In the genomic region with DNA sequence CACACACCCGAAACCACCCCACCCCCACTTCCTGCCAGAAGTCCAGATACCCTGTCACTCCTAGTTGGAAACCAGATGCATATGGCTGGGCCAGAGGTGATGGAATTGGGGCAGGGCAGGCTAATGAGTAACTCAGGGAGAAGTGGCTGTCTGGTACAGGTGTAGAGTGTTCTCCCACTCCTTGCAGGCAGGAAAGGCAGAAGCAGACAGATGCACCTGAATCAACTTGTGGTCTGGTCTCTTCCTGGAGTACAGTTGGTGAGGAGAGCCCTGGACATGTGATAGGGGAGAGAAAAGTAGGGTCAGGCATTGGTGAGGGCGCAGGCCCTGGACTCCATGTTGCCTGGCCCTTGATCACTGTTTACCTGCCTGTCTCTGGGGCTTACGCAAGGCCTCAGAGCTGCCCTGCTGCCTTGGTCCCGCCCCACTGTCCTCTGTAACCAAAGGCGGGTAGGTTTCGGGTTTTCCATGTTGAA, we compare ENCODE assay signal across 1 cellular context.
TF ChIP-seq lines count a peak whose summit lies in the region.

No MANE protein-coding gene starts in this region.

TF ChIP-seq in HepG2, 621 proteins besides CTCF, POLR2A, EP300 and RAD21 (continued from another document and continues in another):
- TF ChIP-seq KLF13 (CRISPR knock-in tag; IDR thresholded peaks at IDR 0.05) (0 out of 2 replicates have a peak, but pooled peaks have one; percentile 45), ARNT2 (CRISPR knock-in tag; IDR thresholded peaks at IDR 0.05; ENCODE audit: low read depth) (peak; percentile 48), MIER3 (CRISPR knock-in tag; IDR thresholded peaks at IDR 0.05; ENCODE audit: borderline replicate concordance) (no peak), SP5 (CRISPR knock-in tag; IDR thresholded peaks at IDR 0.05; ENCODE audit: borderline replicate concordance, low read depth) (peak; percentile 89), TBX2 (CRISPR knock-in tag; IDR thresholded peaks at IDR 0.05; ENCODE audit: borderline replicate concordance) (peak; percentile 86), ESRRA (CRISPR knock-in tag; IDR thresholded peaks at IDR 0.05; ENCODE audit: low read depth) (peak; percentile 41; the same call in 1 of the 2 replicates), HOXA3 (CRISPR knock-in tag; IDR thresholded peaks at IDR 0.05) (peak; percentile 91), ZNF180 (CRISPR knock-in tag; IDR thresholded peaks at IDR 0.05; ENCODE audit: borderline replicate concordance, low read depth) (no peak), ZNF335 (CRISPR knock-in tag; IDR thresholded peaks at IDR 0.05) (peak; percentile 87), GATAD2A (CRISPR knock-in tag; IDR thresholded peaks at IDR 0.05) (peak; percentile 58; the same call in 1 of the 2 replicates), ZNF326 (CRISPR knock-in tag; IDR thresholded peaks at IDR 0.05; ENCODE audit: borderline replicate concordance) (no peak), ZNF607 (CRISPR knock-in tag; IDR thresholded peaks at IDR 0.05; ENCODE audit: borderline replicate concordance) (peak; percentile 42; the same call in 1 of the 2 replicates), ZNF709 (CRISPR knock-in tag; IDR thresholded peaks at IDR 0.05) (0 out of 2 replicates have a peak, but pooled peaks have one; percentile 49), MEIS1 (CRISPR knock-in tag; IDR thresholded peaks at IDR 0.05; ENCODE audit: borderline replicate concordance) (peak; percentile 83; the same call in 1 of the 2 replicates), MYC (CRISPR knock-in tag; IDR thresholded peaks at IDR 0.05; ENCODE audit: borderline replicate concordance) (peak; percentile 61; the same call in 1 of the 2 replicates), MXI1 (IDR thresholded peaks at IDR 0.05; ENCODE audit: borderline replicate concordance, low read depth, low read length) (peak; percentile 21; the same call in 1 of the 3 replicates), JUN (CRISPR knock-in tag; IDR thresholded peaks at IDR 0.05) (no peak), RXRA (CRISPR knock-in tag; IDR thresholded peaks at IDR 0.05) (0 out of 2 replicates have a peak, but pooled peaks have one; percentile 26), ZNF550 (CRISPR knock-in tag; IDR thresholded peaks at IDR 0.05; ENCODE audit: borderline replicate concordance) (no peak), POLR2G (IDR thresholded peaks at IDR 0.05; ENCODE audit: low read depth, low read length) (no peak), ZNF761 (CRISPR knock-in tag; conservative IDR thresholded peaks at IDR 0.05) (0 out of 2 replicates have a peak, but pooled peaks have one; percentile 20), RCOR2 (CRISPR knock-in tag; IDR thresholded peaks at IDR 0.05) (peak; percentile 11; the same call in 1 of the 2 replicates), RXRB (CRISPR knock-in tag; IDR thresholded peaks at IDR 0.05; ENCODE audit: borderline replicate concordance) (0 out of 2 replicates have a peak, but pooled peaks have one; percentile 46), ZNF430 (CRISPR knock-in tag; IDR thresholded peaks at IDR 0.05) (0 out of 2 replicates have a peak, but pooled peaks have one; percentile 43), NCOA1 (CRISPR knock-in tag; IDR thresholded peaks at IDR 0.05) (0 out of 2 replicates have a peak, but pooled peaks have one; percentile 63), TMF1 (CRISPR knock-in tag; IDR thresholded peaks at IDR 0.05; ENCODE audit: low read depth) (no peak)
- TF ChIP-seq, protein P1, sequence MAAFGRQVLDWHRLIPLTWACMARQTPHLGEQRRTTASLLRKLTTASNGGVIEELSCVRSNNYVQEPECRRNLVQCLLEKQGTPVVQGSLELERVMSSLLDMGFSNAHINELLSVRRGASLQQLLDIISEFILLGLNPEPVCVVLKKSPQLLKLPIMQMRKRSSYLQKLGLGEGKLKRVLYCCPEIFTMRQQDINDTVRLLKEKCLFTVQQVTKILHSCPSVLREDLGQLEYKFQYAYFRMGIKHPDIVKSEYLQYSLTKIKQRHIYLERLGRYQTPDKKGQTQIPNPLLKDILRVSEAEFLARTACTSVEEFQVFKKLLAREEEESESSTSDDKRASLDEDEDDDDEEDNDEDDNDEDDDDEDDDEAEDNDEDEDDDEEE (CRISPR knock-in tag; IDR thresholded peaks at IDR 0.05): no peak
- TF ChIP-seq, protein P2, sequence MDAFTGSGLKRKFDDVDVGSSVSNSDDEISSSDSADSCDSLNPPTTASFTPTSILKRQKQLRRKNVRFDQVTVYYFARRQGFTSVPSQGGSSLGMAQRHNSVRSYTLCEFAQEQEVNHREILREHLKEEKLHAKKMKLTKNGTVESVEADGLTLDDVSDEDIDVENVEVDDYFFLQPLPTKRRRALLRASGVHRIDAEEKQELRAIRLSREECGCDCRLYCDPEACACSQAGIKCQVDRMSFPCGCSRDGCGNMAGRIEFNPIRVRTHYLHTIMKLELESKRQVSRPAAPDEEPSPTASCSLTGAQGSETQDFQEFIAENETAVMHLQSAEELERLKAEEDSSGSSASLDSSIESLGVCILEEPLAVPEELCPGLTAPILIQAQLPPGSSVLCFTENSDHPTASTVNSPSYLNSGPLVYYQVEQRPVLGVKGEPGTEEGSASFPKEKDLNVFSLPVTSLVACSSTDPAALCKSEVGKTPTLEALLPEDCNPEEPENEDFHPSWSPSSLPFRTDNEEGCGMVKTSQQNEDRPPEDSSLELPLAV (CRISPR knock-in tag; conservative IDR thresholded peaks at IDR 0.05; ENCODE audit: low read depth): no peak
- TF ChIP-seq, protein P3, sequence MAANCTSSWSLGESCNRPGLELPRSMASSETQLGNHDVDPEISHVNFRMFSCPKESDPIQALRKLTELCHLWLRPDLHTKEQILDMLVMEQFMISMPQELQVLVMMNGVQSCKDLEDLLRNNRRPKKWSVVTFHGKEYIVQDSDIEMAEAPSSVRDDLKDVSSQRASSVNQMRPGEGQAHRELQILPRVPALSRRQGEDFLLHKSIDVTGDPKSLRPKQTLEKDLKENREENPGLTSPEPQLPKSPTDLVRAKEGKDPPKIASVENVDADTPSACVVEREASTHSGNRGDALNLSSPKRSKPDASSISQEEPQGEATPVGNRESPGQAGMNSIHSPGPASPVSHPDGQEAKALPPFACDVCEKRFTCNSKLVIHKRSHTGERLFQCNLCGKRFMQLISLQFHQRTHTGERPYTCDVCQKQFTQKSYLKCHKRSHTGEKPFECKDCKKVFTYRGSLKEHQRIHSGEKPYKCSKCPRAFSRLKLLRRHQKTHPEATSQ (CRISPR knock-in tag; IDR thresholded peaks at IDR 0.05; ENCODE audit: borderline replicate concordance): 0 out of 2 replicates have a peak, but pooled peaks have one; percentile 54
- TF ChIP-seq, protein P4, sequence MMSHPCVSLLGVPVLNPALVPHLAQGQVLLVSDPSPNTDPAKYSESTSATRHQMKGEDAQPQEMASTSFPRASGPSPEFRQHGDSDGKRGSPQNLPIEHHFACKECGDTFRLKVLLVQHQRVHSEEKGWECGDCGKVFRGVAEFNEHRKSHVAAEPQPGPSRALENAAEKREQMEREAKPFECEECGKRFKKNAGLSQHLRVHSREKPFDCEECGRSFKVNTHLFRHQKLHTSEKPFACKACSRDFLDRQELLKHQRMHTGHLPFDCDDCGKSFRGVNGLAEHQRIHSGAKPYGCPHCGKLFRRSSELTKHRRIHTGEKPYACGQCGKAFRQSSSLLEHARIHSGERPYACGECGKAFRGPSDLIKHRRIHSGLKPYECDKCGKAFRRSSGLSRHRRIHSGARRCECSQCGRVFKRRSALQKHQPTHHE (CRISPR knock-in tag; IDR thresholded peaks at IDR 0.05; ENCODE audit: borderline replicate concordance): peak; percentile 52; the same call in 1 of the 2 replicates
- TF ChIP-seq, protein P5, sequence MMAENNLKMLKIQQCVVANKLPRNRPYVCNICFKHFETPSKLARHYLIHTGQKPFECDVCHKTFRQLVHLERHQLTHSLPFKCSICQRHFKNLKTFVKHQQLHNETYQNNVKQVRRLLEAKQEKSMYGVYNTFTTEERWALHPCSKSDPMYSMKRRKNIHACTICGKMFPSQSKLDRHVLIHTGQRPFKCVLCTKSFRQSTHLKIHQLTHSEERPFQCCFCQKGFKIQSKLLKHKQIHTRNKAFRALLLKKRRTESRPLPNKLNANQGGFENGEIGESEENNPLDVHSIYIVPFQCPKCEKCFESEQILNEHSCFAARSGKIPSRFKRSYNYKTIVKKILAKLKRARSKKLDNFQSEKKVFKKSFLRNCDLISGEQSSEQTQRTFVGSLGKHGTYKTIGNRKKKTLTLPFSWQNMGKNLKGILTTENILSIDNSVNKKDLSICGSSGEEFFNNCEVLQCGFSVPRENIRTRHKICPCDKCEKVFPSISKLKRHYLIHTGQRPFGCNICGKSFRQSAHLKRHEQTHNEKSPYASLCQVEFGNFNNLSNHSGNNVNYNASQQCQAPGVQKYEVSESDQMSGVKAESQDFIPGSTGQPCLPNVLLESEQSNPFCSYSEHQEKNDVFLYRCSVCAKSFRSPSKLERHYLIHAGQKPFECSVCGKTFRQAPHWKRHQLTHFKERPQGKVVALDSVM (CRISPR knock-in tag; IDR thresholded peaks at IDR 0.05): no peak
- TF ChIP-seq, protein P6, sequence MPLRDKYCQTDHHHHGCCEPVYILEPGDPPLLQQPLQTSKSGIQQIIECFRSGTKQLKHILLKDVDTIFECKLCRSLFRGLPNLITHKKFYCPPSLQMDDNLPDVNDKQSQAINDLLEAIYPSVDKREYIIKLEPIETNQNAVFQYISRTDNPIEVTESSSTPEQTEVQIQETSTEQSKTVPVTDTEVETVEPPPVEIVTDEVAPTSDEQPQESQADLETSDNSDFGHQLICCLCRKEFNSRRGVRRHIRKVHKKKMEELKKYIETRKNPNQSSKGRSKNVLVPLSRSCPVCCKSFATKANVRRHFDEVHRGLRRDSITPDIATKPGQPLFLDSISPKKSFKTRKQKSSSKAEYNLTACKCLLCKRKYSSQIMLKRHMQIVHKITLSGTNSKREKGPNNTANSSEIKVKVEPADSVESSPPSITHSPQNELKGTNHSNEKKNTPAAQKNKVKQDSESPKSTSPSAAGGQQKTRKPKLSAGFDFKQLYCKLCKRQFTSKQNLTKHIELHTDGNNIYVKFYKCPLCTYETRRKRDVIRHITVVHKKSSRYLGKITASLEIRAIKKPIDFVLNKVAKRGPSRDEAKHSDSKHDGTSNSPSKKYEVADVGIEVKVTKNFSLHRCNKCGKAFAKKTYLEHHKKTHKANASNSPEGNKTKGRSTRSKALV (CRISPR knock-in tag; IDR thresholded peaks at IDR 0.05): peak; percentile 55; the same call in 1 of the 2 replicates
- TF ChIP-seq, protein P7, sequence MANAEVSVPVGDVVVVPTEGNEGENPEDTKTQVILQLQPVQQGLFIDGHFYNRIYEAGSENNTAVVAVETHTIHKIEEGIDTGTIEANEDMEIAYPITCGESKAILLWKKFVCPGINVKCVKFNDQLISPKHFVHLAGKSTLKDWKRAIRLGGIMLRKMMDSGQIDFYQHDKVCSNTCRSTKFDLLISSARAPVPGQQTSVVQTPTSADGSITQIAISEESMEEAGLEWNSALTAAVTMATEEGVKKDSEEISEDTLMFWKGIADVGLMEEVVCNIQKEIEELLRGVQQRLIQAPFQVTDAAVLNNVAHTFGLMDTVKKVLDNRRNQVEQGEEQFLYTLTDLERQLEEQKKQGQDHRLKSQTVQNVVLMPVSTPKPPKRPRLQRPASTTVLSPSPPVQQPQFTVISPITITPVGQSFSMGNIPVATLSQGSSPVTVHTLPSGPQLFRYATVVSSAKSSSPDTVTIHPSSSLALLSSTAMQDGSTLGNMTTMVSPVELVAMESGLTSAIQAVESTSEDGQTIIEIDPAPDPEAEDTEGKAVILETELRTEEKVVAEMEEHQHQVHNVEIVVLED (CRISPR knock-in tag; IDR thresholded peaks at IDR 0.05; ENCODE audit: borderline replicate concordance): no peak
- TF ChIP-seq, protein P8, sequence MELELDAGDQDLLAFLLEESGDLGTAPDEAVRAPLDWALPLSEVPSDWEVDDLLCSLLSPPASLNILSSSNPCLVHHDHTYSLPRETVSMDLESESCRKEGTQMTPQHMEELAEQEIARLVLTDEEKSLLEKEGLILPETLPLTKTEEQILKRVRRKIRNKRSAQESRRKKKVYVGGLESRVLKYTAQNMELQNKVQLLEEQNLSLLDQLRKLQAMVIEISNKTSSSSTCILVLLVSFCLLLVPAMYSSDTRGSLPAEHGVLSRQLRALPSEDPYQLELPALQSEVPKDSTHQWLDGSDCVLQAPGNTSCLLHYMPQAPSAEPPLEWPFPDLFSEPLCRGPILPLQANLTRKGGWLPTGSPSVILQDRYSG (CRISPR knock-in tag; IDR thresholded peaks at IDR 0.05): no peak
- TF ChIP-seq, protein P9, sequence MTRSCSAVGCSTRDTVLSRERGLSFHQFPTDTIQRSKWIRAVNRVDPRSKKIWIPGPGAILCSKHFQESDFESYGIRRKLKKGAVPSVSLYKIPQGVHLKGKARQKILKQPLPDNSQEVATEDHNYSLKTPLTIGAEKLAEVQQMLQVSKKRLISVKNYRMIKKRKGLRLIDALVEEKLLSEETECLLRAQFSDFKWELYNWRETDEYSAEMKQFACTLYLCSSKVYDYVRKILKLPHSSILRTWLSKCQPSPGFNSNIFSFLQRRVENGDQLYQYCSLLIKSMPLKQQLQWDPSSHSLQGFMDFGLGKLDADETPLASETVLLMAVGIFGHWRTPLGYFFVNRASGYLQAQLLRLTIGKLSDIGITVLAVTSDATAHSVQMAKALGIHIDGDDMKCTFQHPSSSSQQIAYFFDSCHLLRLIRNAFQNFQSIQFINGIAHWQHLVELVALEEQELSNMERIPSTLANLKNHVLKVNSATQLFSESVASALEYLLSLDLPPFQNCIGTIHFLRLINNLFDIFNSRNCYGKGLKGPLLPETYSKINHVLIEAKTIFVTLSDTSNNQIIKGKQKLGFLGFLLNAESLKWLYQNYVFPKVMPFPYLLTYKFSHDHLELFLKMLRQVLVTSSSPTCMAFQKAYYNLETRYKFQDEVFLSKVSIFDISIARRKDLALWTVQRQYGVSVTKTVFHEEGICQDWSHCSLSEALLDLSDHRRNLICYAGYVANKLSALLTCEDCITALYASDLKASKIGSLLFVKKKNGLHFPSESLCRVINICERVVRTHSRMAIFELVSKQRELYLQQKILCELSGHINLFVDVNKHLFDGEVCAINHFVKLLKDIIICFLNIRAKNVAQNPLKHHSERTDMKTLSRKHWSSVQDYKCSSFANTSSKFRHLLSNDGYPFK (CRISPR knock-in tag; IDR thresholded peaks at IDR 0.05; ENCODE audit: borderline replicate concordance): peak; percentile 66; the same call in 1 of the 2 replicates
- TF ChIP-seq, protein P10, sequence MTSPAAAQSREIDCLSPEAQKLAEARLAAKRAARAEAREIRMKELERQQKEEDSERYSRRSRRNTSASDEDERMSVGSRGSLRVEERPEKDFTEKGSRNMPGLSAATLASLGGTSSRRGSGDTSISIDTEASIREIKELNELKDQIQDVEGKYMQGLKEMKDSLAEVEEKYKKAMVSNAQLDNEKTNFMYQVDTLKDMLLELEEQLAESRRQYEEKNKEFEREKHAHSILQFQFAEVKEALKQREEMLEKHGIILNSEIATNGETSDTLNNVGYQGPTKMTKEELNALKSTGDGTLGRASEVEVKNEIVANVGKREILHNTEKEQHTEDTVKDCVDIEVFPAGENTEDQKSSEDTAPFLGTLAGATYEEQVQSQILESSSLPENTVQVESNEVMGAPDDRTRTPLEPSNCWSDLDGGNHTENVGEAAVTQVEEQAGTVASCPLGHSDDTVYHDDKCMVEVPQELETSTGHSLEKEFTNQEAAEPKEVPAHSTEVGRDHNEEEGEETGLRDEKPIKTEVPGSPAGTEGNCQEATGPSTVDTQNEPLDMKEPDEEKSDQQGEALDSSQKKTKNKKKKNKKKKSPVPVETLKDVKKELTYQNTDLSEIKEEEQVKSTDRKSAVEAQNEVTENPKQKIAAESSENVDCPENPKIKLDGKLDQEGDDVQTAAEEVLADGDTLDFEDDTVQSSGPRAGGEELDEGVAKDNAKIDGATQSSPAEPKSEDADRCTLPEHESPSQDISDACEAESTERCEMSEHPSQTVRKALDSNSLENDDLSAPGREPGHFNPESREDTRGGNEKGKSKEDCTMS (CRISPR knock-in tag; conservative IDR thresholded peaks at IDR 0.05): no peak
